8 cellular contexts compared by ENCODE assay signal in genomic region chr11:9090488-9091043, GRCh38. TPM values are rescaled to one million over a fixed set of nuclear protein-coding genes. Genes with fewer than 3 reads are reported as not detected.
DNase-seq lines count a peak whose midpoint lies in the region; ATAC-seq and TF ChIP-seq lines count a peak whose summit lies in the region.
"Had no signal": no experiment of that assay in that cellular context is flagged by ENCODE, and none has a peak within 500 bp of the region (broad histone marks: within the 10 kb centered on the region; RNA-seq: fewer than 3 reads in every experiment).

No MANE protein-coding gene starts in this region.

- peaks cover 20% of the 10 kb centered on the region for H3K4me1 Mint-ChIP-seq in GM23338
- no peaks in the 10 kb centered on the region for H3K4me1 Mint-ChIP-seq in stimulated activated memory B cell treated with anti-CD40 and anti-IgM and Interleukin-4, amounts not matched to agents 10 μg/mL and 1 μg/mL and 100 μg/mL, for 72 hours

- H3K4me2 ChIP-seq in GM23338: peak overlapping the region; percentile 82

- peak overlapping the region; percentile 93 for H2AFZ ChIP-seq in GM23338

- no peaks in the 10 kb centered on the region for H3K9me2 ChIP-seq in GM23338 (ENCODE audit: insufficient read depth)

- H3F3A ChIP-seq in GM23338 (replicated peaks; ENCODE audit: low read depth): 0 out of 2 replicates have a peak, but pooled peaks cover 5% of the 10 kb centered on the region

- DNase-seq in GM23338 (ENCODE audit: low spot score): peak; percentile 21
- no peak for DNase-seq in adipocyte (ENCODE audit: low read depth)
- no peak for DNase-seq in Kasumi-1 (lab: John Stamatoyannopoulos, UW)
- DNase-seq in activated effector memory CD4-positive, alpha-beta T cell treated with Interleukin-2 at 50 U/mL for 16 hours: no peak
- DNase-seq: anterior cingulate cortex had no signal

- H3K4me3 Mint-ChIP-seq in GM23338: peak overlapping the region; percentile 72
- peak overlapping the region; percentile 22 for H3K4me3 Mint-ChIP-seq in stimulated activated memory B cell treated with anti-CD40 and anti-IgM and Interleukin-4, amounts not matched to agents 10 μg/mL and 1 μg/mL and 100 μg/mL, for 72 hours

- H3K9ac ChIP-seq in adipocyte (ENCODE audit: low read length) (peak overlapping the region; percentile 38), iPS-18a (ENCODE audit: low read length) (no peak overlapping the region)

- no peak for TF ChIP-seq CTCF in GM23338 (conservative IDR thresholded peaks at IDR 0.05; ENCODE audit: low read depth in 2 of 2)

- H4K20me1 ChIP-seq in GM23338 (replicated peaks; ENCODE audit: insufficient read depth): no peaks in the 10 kb centered on the region

- H3K4me3 ChIP-seq in GM23338: peak overlapping the region; percentile 63
- H3K4me3 ChIP-seq in adipocyte (ENCODE audit: low read length): peak overlapping the region; percentile 69
- peak overlapping the region; percentile 42 for H3K4me3 ChIP-seq in iPS-18a (ENCODE audit: low read length)

- no peak overlapping the region for H3K27ac Mint-ChIP-seq in GM23338
- H3K27ac Mint-ChIP-seq in stimulated activated memory B cell treated with anti-CD40 and anti-IgM and Interleukin-4, amounts not matched to agents 10 μg/mL and 1 μg/mL and 100 μg/mL, for 72 hours: no peak overlapping the region

- ATAC-seq in GM23338: peak; percentile 18
- no peak for ATAC-seq in stimulated activated memory B cell treated with anti-CD40 and anti-IgM and Interleukin-4, amounts not matched to agents 10 μg/mL and 1 μg/mL and 100 μg/mL, for 72 hours
- ATAC-seq in activated CD4-positive, CD25-positive, alpha-beta regulatory T cell treated with anti-CD3 and anti-CD28 coated beads, Interleukin-2, amount 50 U/mL, for 24 hours: no peak

- H3K27ac ChIP-seq in GM23338 (ENCODE audit: low read depth): no peak overlapping the region
- H3K27ac ChIP-seq in iPS-18a (ENCODE audit: low read length): no peak overlapping the region

- peaks cover 37% of the 10 kb centered on the region for H3K27me3 Mint-ChIP-seq in GM23338 (ENCODE audit: insufficient read depth, low read depth, poor library complexity)
- peaks cover 68% of the 10 kb centered on the region for H3K27me3 Mint-ChIP-seq in stimulated activated memory B cell treated with anti-CD40 and anti-IgM and Interleukin-4, amounts not matched to agents 10 μg/mL and 1 μg/mL and 100 μg/mL, for 72 hours

- no peaks in the 10 kb centered on the region for H3K79me2 ChIP-seq in GM23338 (replicated peaks; ENCODE audit: insufficient read depth)

- H3K4me1 ChIP-seq in GM23338 (ENCODE audit: insufficient read depth) (peaks cover 7% of the 10 kb centered on the region; the same call in 1 of the 2 replicates), adipocyte (ENCODE audit: control insufficient read depth, insufficient read depth, low read length) (no peaks in the 10 kb centered on the region), iPS-18a (ENCODE audit: control insufficient read depth, low read depth, low read length) (no peaks in the 10 kb centered on the region)

- H3K27me3 ChIP-seq in GM23338 (ENCODE audit: insufficient read depth): peaks cover 40% of the 10 kb centered on the region
- H3K27me3 ChIP-seq in adipocyte (replicated peaks; ENCODE audit: control insufficient read depth, insufficient read depth, low read length): peaks cover 6% of the 10 kb centered on the region
- H3K27me3 ChIP-seq in iPS-18a (ENCODE audit: control insufficient read depth, insufficient read depth, low read length): peaks cover 39% of the 10 kb centered on the region

- H3K36me3 Mint-ChIP-seq in GM23338 (ENCODE audit: low read depth): no peaks in the 10 kb centered on the region; the same call in 2 of the 3 replicates
- H3K36me3 Mint-ChIP-seq in stimulated activated memory B cell treated with anti-CD40 and anti-IgM and Interleukin-4, amounts not matched to agents 10 μg/mL and 1 μg/mL and 100 μg/mL, for 72 hours: no peaks in the 10 kb centered on the region

- no peaks in the 10 kb centered on the region for H3K9me3 Mint-ChIP-seq in GM23338
- H3K9me3 Mint-ChIP-seq in stimulated activated memory B cell treated with anti-CD40 and anti-IgM and Interleukin-4, amounts not matched to agents 10 μg/mL and 1 μg/mL and 100 μg/mL, for 72 hours: no peaks in the 10 kb centered on the region

- H3K36me3 ChIP-seq in GM23338 (ENCODE audit: insufficient read depth) (no peaks in the 10 kb centered on the region), adipocyte (ENCODE audit: control insufficient read depth, insufficient read depth, low read length, severe bottlenecking) (no peaks in the 10 kb centered on the region), iPS-18a (ENCODE audit: control insufficient read depth, low read depth, low read length) (no peaks in the 10 kb centered on the region)

- H3K9me3 ChIP-seq in adipocyte (ENCODE audit: control insufficient read depth, low read length) (no peaks in the 10 kb centered on the region), iPS-18a (ENCODE audit: control insufficient read depth, low read depth, low read length) (no peaks in the 10 kb centered on the region)

TF ChIP-seq in GM23338, 12 proteins besides CTCF, POLR2A, EP300 and RAD21:
- no peak for TF ChIP-seq STAT1 (IDR thresholded peaks at IDR 0.05; ENCODE audit: unreplicated experiment)
- no peak for TF ChIP-seq CREB1 (CRISPR knock-in tag; IDR thresholded peaks at IDR 0.05; ENCODE audit: low read depth)
- peak; percentile 60 for TF ChIP-seq EZH2 (IDR thresholded peaks at IDR 0.05; ENCODE audit: low read depth, unreplicated experiment)
- no peak for TF ChIP-seq POLR2AphosphoS5 (IDR thresholded peaks at IDR 0.05; ENCODE audit: low read depth)
TF ChIP-seq in GM23338: peak in this region for 1.

RNA-seq across cellular contexts. Expression of gene SCUBE2, which starts 0.8 kb away (rescaled TPM):
- 0.63 TPM in 1 of 2 replicates, not detected in the other for total RNA-seq in GM23338 (2014; rRNA removed; shearing (Covaris generic))
- polyA plus RNA-seq in GM23338 (2016; fragmentation: Nextera tagmentation; extraction: Ambion mirVana): 0.47 and 1.2 TPM in 2 replicates
